ENCODE assay signal across 1 cellular context in the genomic region with DNA sequence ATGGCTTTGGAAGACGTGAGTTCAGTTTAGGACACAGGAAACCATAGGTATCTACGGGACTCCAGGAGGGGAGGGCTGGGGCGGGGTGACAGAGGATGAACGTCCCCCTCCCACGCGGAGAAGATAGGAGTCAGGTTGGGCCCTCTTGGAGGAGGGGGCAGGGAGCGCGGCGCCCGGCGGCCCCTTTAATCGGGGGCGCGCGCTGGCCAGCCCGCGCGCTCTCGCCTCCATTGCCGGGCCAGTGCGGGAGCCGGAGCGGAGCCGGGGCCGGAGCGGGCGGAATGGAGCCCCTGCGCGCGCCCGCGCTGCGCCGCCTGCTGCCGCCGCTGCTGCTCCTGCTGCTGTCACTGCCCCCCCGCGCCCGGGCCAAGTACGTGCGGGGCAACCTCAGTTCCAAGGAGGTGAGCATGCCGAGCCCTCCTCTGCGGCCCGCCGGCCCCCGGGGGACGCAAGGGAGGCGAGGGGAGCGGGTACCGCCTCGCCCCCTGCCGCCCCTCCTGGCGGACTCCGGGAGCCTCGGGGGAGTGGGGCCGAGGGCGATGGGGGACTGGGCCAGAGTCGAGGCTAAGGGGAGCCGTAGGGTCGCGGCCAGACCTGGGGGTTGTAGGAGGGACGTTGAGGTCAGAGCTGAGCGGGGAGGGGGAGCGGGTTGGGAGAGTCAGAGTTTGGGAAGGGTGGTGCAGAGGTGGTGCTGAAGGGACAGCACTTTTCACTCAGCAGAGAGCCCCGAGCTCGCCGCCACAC.
TF ChIP-seq lines count a peak whose summit lies in the region.

A gene (plus strand): TSS at position 214 of the 744 bp plus-strand sequence. CDS start 68 bp downstream, at position 282.

TF ChIP-seq in K562, 482 proteins besides CTCF, POLR2A, EP300 and RAD21 (continued from another document and continues in another):
- TF ChIP-seq HDAC1 (IDR thresholded peaks at IDR 0.05) (peak in 1 of 2 experiments; percentile 74; a peak in 2 of 4 replicates), CCNT2 (IDR thresholded peaks at IDR 0.05; ENCODE audit: borderline replicate concordance, extremely low read depth, insufficient read length, low read depth, low read length) (peak; percentile 67), CTBP1 (IDR thresholded peaks at IDR 0.05; ENCODE audit: borderline replicate concordance) (peak; percentile 63; the same call in 1 of the 2 replicates), RCOR1 (IDR thresholded peaks at IDR 0.05; ENCODE audit: borderline replicate concordance in 1 of 2, low read depth in 2 of 2, low read length in 2 of 2) (0 out of 4 replicates have a peak, but pooled peaks of 1 of the 2 experiments have one; percentile 4), ATF1 (CRISPR knock-in tag; IDR thresholded peaks at IDR 0.05) (no peak), ATF1 (tag; IDR thresholded peaks at IDR 0.05) (0 out of 2 replicates have a peak, but pooled peaks have one; percentile 14), ZNF764 (CRISPR knock-in tag; IDR thresholded peaks at IDR 0.05; ENCODE audit: low read depth) (no peak), ETV6 (IDR thresholded peaks at IDR 0.05; ENCODE audit: borderline replicate concordance in 1 of 2, low read depth in 2 of 2, low read length in 1 of 2) (no peak), ETV6 (CRISPR knock-in tag; IDR thresholded peaks at IDR 0.05; ENCODE audit: borderline replicate concordance) (no peak), NRF1 (conservative IDR thresholded peaks at IDR 0.05 in 1 of 2, IDR thresholded peaks at IDR 0.05 in 1 of 2) (peak; percentile 76 to 81), BRCA1 (IDR thresholded peaks at IDR 0.05) (no peak), BRCA1 (CRISPR knock-in tag; IDR thresholded peaks at IDR 0.05) (no peak), MAFK (IDR thresholded peaks at IDR 0.05; ENCODE audit: low read length) (no peak), PCBP1 (IDR thresholded peaks at IDR 0.05; ENCODE audit: low read depth, low read length, poor library complexity, severe bottlenecking) (peak; percentile 37), RFX5 (IDR thresholded peaks at IDR 0.05; ENCODE audit: low read depth, low read length) (no peak), ZNF668 (CRISPR knock-in tag; IDR thresholded peaks at IDR 0.05) (0 out of 2 replicates have a peak, but pooled peaks have one; percentile 50), RBM22 (IDR thresholded peaks at IDR 0.05; ENCODE audit: low read depth, low read length, poor library complexity, severe bottlenecking) (no peak), SP1 (CRISPR knock-in tag; IDR thresholded peaks at IDR 0.05) (no peak), MIER1 (IDR thresholded peaks at IDR 0.05; ENCODE audit: low read depth) (peak; percentile 95), ZNF212 (CRISPR knock-in tag; IDR thresholded peaks at IDR 0.05) (no peak), ZNF717 (CRISPR knock-in tag; IDR thresholded peaks at IDR 0.05) (no peak), CXXC5 (CRISPR knock-in tag; IDR thresholded peaks at IDR 0.05) (peak; percentile 82), ZNF197 (CRISPR knock-in tag; IDR thresholded peaks at IDR 0.05; ENCODE audit: low read depth) (peak; percentile 82; the same call in 1 of the 2 replicates), FOXP1 (CRISPR knock-in tag; IDR thresholded peaks at IDR 0.05) (no peak), MEIS2 (IDR thresholded peaks at IDR 0.05; ENCODE audit: partially characterized antibody) (peak; percentile 74), FOXA3 (CRISPR knock-in tag; conservative IDR thresholded peaks at IDR 0.05 in 1 of 2, IDR thresholded peaks at IDR 0.05 in 1 of 2) (no peak), XRCC5 (IDR thresholded peaks at IDR 0.05; ENCODE audit: low read depth, low read length) (0 out of 2 replicates have a peak, but pooled peaks have one; percentile 48)
- TF ChIP-seq, protein P1, sequence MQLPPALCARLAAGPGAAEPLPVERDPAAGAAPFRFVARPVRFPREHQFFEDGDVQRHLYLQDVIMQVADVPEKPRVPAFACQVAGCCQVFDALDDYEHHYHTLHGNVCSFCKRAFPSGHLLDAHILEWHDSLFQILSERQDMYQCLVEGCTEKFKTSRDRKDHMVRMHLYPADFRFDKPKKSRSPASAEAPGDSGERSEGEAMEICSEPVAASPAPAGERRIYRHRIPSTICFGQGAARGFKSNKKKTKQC (CRISPR knock-in tag; IDR thresholded peaks at IDR 0.05): 0 out of 2 replicates have a peak, but pooled peaks have one; percentile 67
- TF ChIP-seq, protein P2, sequence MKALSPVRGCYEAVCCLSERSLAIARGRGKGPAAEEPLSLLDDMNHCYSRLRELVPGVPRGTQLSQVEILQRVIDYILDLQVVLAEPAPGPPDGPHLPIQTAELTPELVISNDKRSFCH (CRISPR knock-in tag; IDR thresholded peaks at IDR 0.05): no peak
- TF ChIP-seq, protein P2 (tag; IDR thresholded peaks at IDR 0.05): peak; percentile 71
- TF ChIP-seq, protein P3, sequence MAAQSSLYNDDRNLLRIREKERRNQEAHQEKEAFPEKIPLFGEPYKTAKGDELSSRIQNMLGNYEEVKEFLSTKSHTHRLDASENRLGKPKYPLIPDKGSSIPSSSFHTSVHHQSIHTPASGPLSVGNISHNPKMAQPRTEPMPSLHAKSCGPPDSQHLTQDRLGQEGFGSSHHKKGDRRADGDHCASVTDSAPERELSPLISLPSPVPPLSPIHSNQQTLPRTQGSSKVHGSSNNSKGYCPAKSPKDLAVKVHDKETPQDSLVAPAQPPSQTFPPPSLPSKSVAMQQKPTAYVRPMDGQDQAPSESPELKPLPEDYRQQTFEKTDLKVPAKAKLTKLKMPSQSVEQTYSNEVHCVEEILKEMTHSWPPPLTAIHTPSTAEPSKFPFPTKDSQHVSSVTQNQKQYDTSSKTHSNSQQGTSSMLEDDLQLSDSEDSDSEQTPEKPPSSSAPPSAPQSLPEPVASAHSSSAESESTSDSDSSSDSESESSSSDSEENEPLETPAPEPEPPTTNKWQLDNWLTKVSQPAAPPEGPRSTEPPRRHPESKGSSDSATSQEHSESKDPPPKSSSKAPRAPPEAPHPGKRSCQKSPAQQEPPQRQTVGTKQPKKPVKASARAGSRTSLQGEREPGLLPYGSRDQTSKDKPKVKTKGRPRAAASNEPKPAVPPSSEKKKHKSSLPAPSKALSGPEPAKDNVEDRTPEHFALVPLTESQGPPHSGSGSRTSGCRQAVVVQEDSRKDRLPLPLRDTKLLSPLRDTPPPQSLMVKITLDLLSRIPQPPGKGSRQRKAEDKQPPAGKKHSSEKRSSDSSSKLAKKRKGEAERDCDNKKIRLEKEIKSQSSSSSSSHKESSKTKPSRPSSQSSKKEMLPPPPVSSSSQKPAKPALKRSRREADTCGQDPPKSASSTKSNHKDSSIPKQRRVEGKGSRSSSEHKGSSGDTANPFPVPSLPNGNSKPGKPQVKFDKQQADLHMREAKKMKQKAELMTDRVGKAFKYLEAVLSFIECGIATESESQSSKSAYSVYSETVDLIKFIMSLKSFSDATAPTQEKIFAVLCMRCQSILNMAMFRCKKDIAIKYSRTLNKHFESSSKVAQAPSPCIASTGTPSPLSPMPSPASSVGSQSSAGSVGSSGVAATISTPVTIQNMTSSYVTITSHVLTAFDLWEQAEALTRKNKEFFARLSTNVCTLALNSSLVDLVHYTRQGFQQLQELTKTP (IDR thresholded peaks at IDR 0.05; ENCODE audit: low read depth in 1 of 2, partially characterized antibody in 2 of 2): peak in 1 of 2 experiments; percentile 81
- TF ChIP-seq, protein P4, sequence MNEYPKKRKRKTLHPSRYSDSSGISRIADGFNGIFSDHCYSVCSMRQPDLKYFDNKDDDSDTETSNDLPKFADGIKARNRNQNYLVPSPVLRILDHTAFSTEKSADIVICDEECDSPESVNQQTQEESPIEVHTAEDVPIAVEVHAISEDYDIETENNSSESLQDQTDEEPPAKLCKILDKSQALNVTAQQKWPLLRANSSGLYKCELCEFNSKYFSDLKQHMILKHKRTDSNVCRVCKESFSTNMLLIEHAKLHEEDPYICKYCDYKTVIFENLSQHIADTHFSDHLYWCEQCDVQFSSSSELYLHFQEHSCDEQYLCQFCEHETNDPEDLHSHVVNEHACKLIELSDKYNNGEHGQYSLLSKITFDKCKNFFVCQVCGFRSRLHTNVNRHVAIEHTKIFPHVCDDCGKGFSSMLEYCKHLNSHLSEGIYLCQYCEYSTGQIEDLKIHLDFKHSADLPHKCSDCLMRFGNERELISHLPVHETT (CRISPR knock-in tag; conservative IDR thresholded peaks at IDR 0.05 in 1 of 2, IDR thresholded peaks at IDR 0.05 in 1 of 2): 0 out of 4 replicates have a peak, but pooled peaks of 1 of the 2 experiments have one; percentile 43
- TF ChIP-seq, protein P5, sequence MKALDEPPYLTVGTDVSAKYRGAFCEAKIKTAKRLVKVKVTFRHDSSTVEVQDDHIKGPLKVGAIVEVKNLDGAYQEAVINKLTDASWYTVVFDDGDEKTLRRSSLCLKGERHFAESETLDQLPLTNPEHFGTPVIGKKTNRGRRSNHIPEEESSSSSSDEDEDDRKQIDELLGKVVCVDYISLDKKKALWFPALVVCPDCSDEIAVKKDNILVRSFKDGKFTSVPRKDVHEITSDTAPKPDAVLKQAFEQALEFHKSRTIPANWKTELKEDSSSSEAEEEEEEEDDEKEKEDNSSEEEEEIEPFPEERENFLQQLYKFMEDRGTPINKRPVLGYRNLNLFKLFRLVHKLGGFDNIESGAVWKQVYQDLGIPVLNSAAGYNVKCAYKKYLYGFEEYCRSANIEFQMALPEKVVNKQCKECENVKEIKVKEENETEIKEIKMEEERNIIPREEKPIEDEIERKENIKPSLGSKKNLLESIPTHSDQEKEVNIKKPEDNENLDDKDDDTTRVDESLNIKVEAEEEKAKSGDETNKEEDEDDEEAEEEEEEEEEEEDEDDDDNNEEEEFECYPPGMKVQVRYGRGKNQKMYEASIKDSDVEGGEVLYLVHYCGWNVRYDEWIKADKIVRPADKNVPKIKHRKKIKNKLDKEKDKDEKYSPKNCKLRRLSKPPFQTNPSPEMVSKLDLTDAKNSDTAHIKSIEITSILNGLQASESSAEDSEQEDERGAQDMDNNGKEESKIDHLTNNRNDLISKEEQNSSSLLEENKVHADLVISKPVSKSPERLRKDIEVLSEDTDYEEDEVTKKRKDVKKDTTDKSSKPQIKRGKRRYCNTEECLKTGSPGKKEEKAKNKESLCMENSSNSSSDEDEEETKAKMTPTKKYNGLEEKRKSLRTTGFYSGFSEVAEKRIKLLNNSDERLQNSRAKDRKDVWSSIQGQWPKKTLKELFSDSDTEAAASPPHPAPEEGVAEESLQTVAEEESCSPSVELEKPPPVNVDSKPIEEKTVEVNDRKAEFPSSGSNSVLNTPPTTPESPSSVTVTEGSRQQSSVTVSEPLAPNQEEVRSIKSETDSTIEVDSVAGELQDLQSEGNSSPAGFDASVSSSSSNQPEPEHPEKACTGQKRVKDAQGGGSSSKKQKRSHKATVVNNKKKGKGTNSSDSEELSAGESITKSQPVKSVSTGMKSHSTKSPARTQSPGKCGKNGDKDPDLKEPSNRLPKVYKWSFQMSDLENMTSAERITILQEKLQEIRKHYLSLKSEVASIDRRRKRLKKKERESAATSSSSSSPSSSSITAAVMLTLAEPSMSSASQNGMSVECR (CRISPR knock-in tag; IDR thresholded peaks at IDR 0.05): peak; percentile 80; the same call in 1 of the 2 replicates
- TF ChIP-seq, protein P6, sequence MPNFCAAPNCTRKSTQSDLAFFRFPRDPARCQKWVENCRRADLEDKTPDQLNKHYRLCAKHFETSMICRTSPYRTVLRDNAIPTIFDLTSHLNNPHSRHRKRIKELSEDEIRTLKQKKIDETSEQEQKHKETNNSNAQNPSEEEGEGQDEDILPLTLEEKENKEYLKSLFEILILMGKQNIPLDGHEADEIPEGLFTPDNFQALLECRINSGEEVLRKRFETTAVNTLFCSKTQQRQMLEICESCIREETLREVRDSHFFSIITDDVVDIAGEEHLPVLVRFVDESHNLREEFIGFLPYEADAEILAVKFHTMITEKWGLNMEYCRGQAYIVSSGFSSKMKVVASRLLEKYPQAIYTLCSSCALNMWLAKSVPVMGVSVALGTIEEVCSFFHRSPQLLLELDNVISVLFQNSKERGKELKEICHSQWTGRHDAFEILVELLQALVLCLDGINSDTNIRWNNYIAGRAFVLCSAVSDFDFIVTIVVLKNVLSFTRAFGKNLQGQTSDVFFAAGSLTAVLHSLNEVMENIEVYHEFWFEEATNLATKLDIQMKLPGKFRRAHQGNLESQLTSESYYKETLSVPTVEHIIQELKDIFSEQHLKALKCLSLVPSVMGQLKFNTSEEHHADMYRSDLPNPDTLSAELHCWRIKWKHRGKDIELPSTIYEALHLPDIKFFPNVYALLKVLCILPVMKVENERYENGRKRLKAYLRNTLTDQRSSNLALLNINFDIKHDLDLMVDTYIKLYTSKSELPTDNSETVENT (CRISPR knock-in tag; IDR thresholded peaks at IDR 0.05): 0 out of 2 replicates have a peak, but pooled peaks have one; percentile 14
- TF ChIP-seq, protein P7, sequence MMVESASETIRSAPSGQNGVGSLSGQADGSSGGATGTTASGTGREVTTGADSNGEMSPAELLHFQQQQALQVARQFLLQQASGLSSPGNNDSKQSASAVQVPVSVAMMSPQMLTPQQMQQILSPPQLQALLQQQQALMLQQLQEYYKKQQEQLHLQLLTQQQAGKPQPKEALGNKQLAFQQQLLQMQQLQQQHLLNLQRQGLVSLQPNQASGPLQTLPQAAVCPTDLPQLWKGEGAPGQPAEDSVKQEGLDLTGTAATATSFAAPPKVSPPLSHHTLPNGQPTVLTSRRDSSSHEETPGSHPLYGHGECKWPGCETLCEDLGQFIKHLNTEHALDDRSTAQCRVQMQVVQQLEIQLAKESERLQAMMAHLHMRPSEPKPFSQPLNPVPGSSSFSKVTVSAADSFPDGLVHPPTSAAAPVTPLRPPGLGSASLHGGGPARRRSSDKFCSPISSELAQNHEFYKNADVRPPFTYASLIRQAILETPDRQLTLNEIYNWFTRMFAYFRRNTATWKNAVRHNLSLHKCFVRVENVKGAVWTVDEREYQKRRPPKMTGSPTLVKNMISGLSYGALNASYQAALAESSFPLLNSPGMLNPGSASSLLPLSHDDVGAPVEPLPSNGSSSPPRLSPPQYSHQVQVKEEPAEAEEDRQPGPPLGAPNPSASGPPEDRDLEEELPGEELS (CRISPR knock-in tag; IDR thresholded peaks at IDR 0.05; ENCODE audit: borderline replicate concordance): 0 out of 2 replicates have a peak, but pooled peaks have one; percentile 60
- TF ChIP-seq, protein P8, sequence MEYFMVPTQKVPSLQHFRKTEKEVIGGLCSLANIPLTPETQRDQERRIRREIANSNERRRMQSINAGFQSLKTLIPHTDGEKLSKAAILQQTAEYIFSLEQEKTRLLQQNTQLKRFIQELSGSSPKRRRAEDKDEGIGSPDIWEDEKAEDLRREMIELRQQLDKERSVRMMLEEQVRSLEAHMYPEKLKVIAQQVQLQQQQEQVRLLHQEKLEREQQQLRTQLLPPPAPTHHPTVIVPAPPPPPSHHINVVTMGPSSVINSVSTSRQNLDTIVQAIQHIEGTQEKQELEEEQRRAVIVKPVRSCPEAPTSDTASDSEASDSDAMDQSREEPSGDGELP (CRISPR knock-in tag; IDR thresholded peaks at IDR 0.05; ENCODE audit: borderline replicate concordance): peak; percentile 64; the same call in 1 of the 2 replicates
